Comparison of ENCODE assay signal across 17 cellular contexts in genomic region chr3:64494530-64494929, GRCh38.
DNase-seq lines count a peak whose midpoint lies in the region; TF ChIP-seq lines count a peak whose summit lies in the region.
"Had no signal": no experiment of that assay in that cellular context is flagged by ENCODE, and none has a peak within 500 bp of the region (broad histone marks: within the 10 kb centered on the region; RNA-seq: fewer than 3 reads in every experiment).

No MANE protein-coding gene starts in this region.

- H3K27me3 ChIP-seq in esophagus squamous epithelium, result peaks cover 0 to 14% (median 0%) of the 10 kb centered on the region in 4 donors

- 69 to 77% methylated on average over 2 of the region's 2 CpGs for WGBS in esophagus squamous epithelium, 2 donors

- no peak overlapping the region for H3K27ac ChIP-seq in esophagus squamous epithelium

- no peak for TF ChIP-seq CTCF in esophagus squamous epithelium (IDR thresholded peaks at IDR 0.05)

- intact Hi-C loops in esophagus squamous epithelium (cut with DNase I), result no loop called here

- peak; percentile 29 for DNase-seq in DMS 273 treated with DMSO at 0.1 percent for 48 hours (lab: John Stamatoyannopoulos, UW)
- peak; percentile 54 for DNase-seq in NCI-H1694 (lab: John Stamatoyannopoulos, UW)
- DNase-seq in cerebellar cortex (ENCODE audit: low spot score), result peak; percentile 81
- DNase-seq in middle frontal gyrus (ENCODE audit: extremely low spot score, low spot score), result peak; percentile 6
- DNase-seq in stimulated activated CD4-positive, alpha-beta T cell treated with anti-CD3 and anti-CD28 coated beads, Interleukin-4, amount 100 ng/mL, for 1 hour, result no peak
- no peak for DNase-seq in esophagus squamous epithelium (lab: John Stamatoyannopoulos, UW)
- no peak for DNase-seq in NCI-H2196 (lab: John Stamatoyannopoulos, UW; ENCODE audit: unreplicated experiment)
- DNase-seq: ACHN; Caco-2; CD4-positive, CD25-positive, alpha-beta regulatory T cell; DMS79; H7; Kasumi-1; NCI-H1105; NCI-H2029; NCI-H226; NCI-H69 had no signal

- no peaks in the 10 kb centered on the region for H3K9me3 ChIP-seq in esophagus squamous epithelium
- H3K9me3 ChIP-seq: Caco-2 had no signal

- H3K4me1 ChIP-seq in esophagus squamous epithelium, result peaks cover 0 to 17% (median 0%) of the 10 kb centered on the region in 3 donors

- no peak overlapping the region for H3K4me3 ChIP-seq in esophagus squamous epithelium

- TF ChIP-seq POLR2A in esophagus squamous epithelium (IDR thresholded peaks at IDR 0.05), result no peak

- H3K36me3 ChIP-seq in esophagus squamous epithelium, result no peaks in the 10 kb centered on the region

Comparison
In these comparisons a context has a peak if more than half of its experiments do, and no peak if none do; other contexts are left out.
1. DNase-seq: peak in DMS 273 treated with DMSO at 0.1 percent for 48 hours (single experiment), NCI-H1694 (single experiment), cerebellar cortex (single experiment) and middle frontal gyrus (single experiment); none in stimulated activated CD4-positive, alpha-beta T cell treated with anti-CD3 and anti-CD28 coated beads, Interleukin-4, amount 100 ng/mL, for 1 hour (single experiment), esophagus squamous epithelium (single experiment) and NCI-H2196 (single experiment).